8 cellular contexts compared by ENCODE assay signal in genomic region chr5:169583101-169583423, GRCh38. TPM values are rescaled to one million over a fixed set of nuclear protein-coding genes. Genes with fewer than 3 reads are reported as not detected.
A peak's percentile ranks its signal among the peaks of the same experiment; 100 is the strongest.
DNase-seq lines count a peak whose midpoint lies in the region; FAIRE-seq and TF ChIP-seq lines count a peak whose summit lies in the region.

No MANE protein-coding gene starts in this region.

- H3K27ac ChIP-seq in KOPT-K1 (ENCODE audit: low read depth, low read length, poor library complexity, severe bottlenecking): peak overlapping the region; percentile 92

- no peaks in the 10 kb centered on the region for H3K27me3 Mint-ChIP-seq in activated naive CD4-positive, alpha-beta T cell treated with anti-CD3 and anti-CD28 coated beads for 36 hours (ENCODE audit: low read depth)
- peaks cover 34% of the 10 kb centered on the region for H3K27me3 Mint-ChIP-seq in neural crest cell (ENCODE audit: low read depth)

- H3K4me3 ChIP-seq in endocrine pancreas (ENCODE audit: control insufficient read depth, insufficient read depth, low read length): peak overlapping the region; percentile 78

- peak overlapping the region; percentile 96 for H3K4me3 Mint-ChIP-seq in activated naive CD4-positive, alpha-beta T cell treated with anti-CD3 and anti-CD28 coated beads for 36 hours
- peak overlapping the region; percentile 100 for H3K4me3 Mint-ChIP-seq in neural crest cell

- CTCF ChIA-PET in activated naive CD4-positive, alpha-beta T cell treated with anti-CD3 and anti-CD28 coated beads for 36 hours (lab: Charles Lee): interaction anchor here (0.5 to 1.0 kb wide), 5 partner anchors 9 to 588 kb away, joined by 3 to 4 read pairs (median 3); no protein-coding TSS in a partner anchor

- peaks cover 28% of the 10 kb centered on the region for H3K4me1 Mint-ChIP-seq in activated naive CD4-positive, alpha-beta T cell treated with anti-CD3 and anti-CD28 coated beads for 36 hours (ENCODE audit: low read depth)
- peaks cover 34% of the 10 kb centered on the region for H3K4me1 Mint-ChIP-seq in neural crest cell

- H3K36me3 Mint-ChIP-seq in activated naive CD4-positive, alpha-beta T cell treated with anti-CD3 and anti-CD28 coated beads for 36 hours (ENCODE audit: low read depth): peaks cover 1% of the 10 kb centered on the region
- H3K36me3 Mint-ChIP-seq in neural crest cell (ENCODE audit: low read depth): no peaks in the 10 kb centered on the region

- no peaks in the 10 kb centered on the region for H3K9me3 Mint-ChIP-seq in activated naive CD4-positive, alpha-beta T cell treated with anti-CD3 and anti-CD28 coated beads for 36 hours
- H3K9me3 Mint-ChIP-seq in neural crest cell: no peaks in the 10 kb centered on the region

- peak overlapping the region; percentile 94 for H3K27ac Mint-ChIP-seq in activated naive CD4-positive, alpha-beta T cell treated with anti-CD3 and anti-CD28 coated beads for 36 hours
- peak overlapping the region; percentile 96 for H3K27ac Mint-ChIP-seq in neural crest cell (ENCODE audit: unreplicated experiment)

- intact Hi-C loops in activated naive CD4-positive, alpha-beta T cell treated with anti-CD3 and anti-CD28 coated beads for 36 hours (cut with micrococcal nuclease): loop anchor here (1.0 to 10.0 kb wide), 13 partner anchors 38 to 1314 kb away; partner anchors contain the start of genes DOCK2, INSYN2B, PANK3 and RARS1

- H3K9ac ChIP-seq in endocrine pancreas (ENCODE audit: control insufficient read depth, insufficient read depth, low read length): no peak overlapping the region

- FAIRE-seq in D721Med (lab: Jason Lieb, UNC): no peak

- H3K4me1 ChIP-seq in endocrine pancreas (ENCODE audit: control insufficient read depth, insufficient read depth, low read length): no peaks in the 10 kb centered on the region

- no peak for DNase-seq in activated naive CD4-positive, alpha-beta T cell treated with anti-CD3 and anti-CD28 coated beads for 36 hours
- no peak for DNase-seq in activated naive CD4-positive, alpha-beta T cell treated with anti-CD3 and anti-CD28 coated beads, Interleukin-2, amount 50 U/mL, for 16 hours
- no peak for DNase-seq in neural crest cell (ENCODE audit: low read depth, low spot score)
- no peak for DNase-seq in RKO (ENCODE audit: low spot score)
- DNase-seq in Ammon's horn (ENCODE audit: low spot score): no peak
- no peak for DNase-seq in D721Med (ENCODE audit: insufficient read length, low spot score)

- H3K36me3 ChIP-seq in KOPT-K1 (ENCODE audit: insufficient read depth, low read length): peaks cover 19% of the 10 kb centered on the region
- no peaks in the 10 kb centered on the region for H3K36me3 ChIP-seq in endocrine pancreas (ENCODE audit: control insufficient read depth, insufficient read depth, low read length)

- H3K9me3 ChIP-seq in KOPT-K1 (ENCODE audit: insufficient read depth, low read length, poor library complexity, severe bottlenecking): no peaks in the 10 kb centered on the region
- no peaks in the 10 kb centered on the region for H3K9me3 ChIP-seq in endocrine pancreas (ENCODE audit: control insufficient read depth, low read length)

- no peak for TF ChIP-seq CTCF in neural crest cell (conservative IDR thresholded peaks at IDR 0.05)
- no peak for TF ChIP-seq CTCF in D721Med (IDR thresholded peaks at IDR 0.05; ENCODE audit: insufficient read depth, missing control alignments)

- H3K27me3 ChIP-seq in endocrine pancreas (ENCODE audit: control insufficient read depth, insufficient read depth, low read length): no peaks in the 10 kb centered on the region

RNA-seq across cellular contexts. Expression of gene SPDL1, which starts 0.5 kb away (rescaled TPM):
- 10 to 100 TPM; 26.5 to 29.9 TPM for total RNA-seq in activated naive CD4-positive, alpha-beta T cell treated with anti-CD3 and anti-CD28 coated beads for 36 hours
- 53.3 and 59.1 TPM in 2 replicates for total RNA-seq in neural crest cell

RNA-seq across cellular contexts. Expression of gene DOCK2, which starts 54.0 kb away (rescaled TPM):
- 100 to 1,000 TPM; 192 to 203 TPM for total RNA-seq in activated naive CD4-positive, alpha-beta T cell treated with anti-CD3 and anti-CD28 coated beads for 36 hours
- total RNA-seq in neural crest cell: 0.77 and 1.0 TPM in 2 replicates

Comparison
In these comparisons a context has a peak if more than half of its experiments do, and no peak if none do; other contexts are left out.
1. RNA of gene DOCK2, which starts 54.0 kb away (total RNA-seq): 192 to 203 TPM in activated naive CD4-positive, alpha-beta T cell treated with anti-CD3 and anti-CD28 coated beads for 36 hours; 0.77 to 1.0 TPM in neural crest cell; every median in the first group is over 10 times any median in the second.